In the genomic region with DNA sequence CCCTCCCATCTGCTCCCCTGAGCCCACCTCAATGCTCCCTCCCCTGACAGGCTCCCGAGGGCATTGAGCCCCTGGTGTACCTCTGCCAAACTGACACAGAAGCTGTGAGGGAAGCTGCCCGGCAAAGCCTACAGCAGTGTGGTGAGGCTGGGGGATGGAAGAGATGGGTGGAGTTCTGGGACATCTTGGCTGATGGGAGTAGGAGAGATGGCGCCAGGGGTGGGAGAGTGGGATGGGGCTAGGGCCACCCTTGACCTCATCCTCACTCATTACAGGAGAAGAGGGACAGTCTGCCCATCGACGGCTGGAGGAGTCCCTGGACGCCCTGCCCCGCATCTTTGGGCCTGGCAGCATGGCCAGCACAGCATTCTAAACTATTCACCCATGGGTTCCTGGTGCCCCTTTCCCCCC, we compare ENCODE assay signal across 13 cellular contexts. TPM values are rescaled to one million over a fixed set of nuclear protein-coding genes. Genes with fewer than 3 reads are reported as not detected.
DNase-seq lines count a peak whose midpoint lies in the region; ATAC-seq and TF ChIP-seq lines count a peak whose summit lies in the region.
"Had no signal": no experiment of that assay in that cellular context is flagged by ENCODE, and none has a peak within 500 bp of the region (broad histone marks: within the 10 kb centered on the region; RNA-seq: fewer than 3 reads in every experiment).

No MANE protein-coding gene starts in this region.

- intact Hi-C loops in natural killer cell (cut with micrococcal nuclease) (loop anchor here (2.0 kb wide), 1 partner anchor 25 kb away; no protein-coding TSS in a partner anchor), body of pancreas (cut with DNase I) (no loop called here)

- H3K4me1 ChIP-seq in body of pancreas = peaks cover 33% of the 10 kb centered on the region
- H3K4me1 ChIP-seq in suprapubic skin = peaks cover 65% of the 10 kb centered on the region

- TF ChIP-seq CTCF in natural killer cell (IDR thresholded peaks at IDR 0.05) (no peak), body of pancreas (IDR thresholded peaks at IDR 0.05) (no peak), suprapubic skin (IDR thresholded peaks at IDR 0.05) (no peak)

- H3K36me3 Mint-ChIP-seq in natural killer cell (no peaks in the 10 kb centered on the region), memory B cell (peaks cover 26% of the 10 kb centered on the region)
- peaks cover under 1% of the 10 kb centered on the region for H3K36me3 Mint-ChIP-seq in natural killer cell treated with Interleukin-12 subunit alpha and Interleukin-12 subunit beta and Interleukin-15 and Interleukin-18, amount 100 ng/mL, for 72 hours

- peak overlapping the region in 3 of 4 donors; percentile 50 to 64 (median 60) for H3K27ac ChIP-seq in body of pancreas
- no peak overlapping the region for H3K27ac ChIP-seq in suprapubic skin

- H3K4me1 Mint-ChIP-seq in natural killer cell (peaks cover 8 to 49% of the 10 kb centered on the region in 2 donors), memory B cell (peaks cover 70% of the 10 kb centered on the region)
- peaks cover 12 to 21% of the 10 kb centered on the region in 2 donors for H3K4me1 Mint-ChIP-seq in natural killer cell treated with Interleukin-12 subunit alpha and Interleukin-12 subunit beta and Interleukin-15 and Interleukin-18, amount 100 ng/mL, for 72 hours (ENCODE audit: low read depth in 2 of 2)

- H3K36me3 ChIP-seq in body of pancreas (replicated peaks in 1 of 2; ENCODE audit: insufficient read depth in 1 of 2, low read depth in 2 of 2) = peaks cover 0 to 2% of the 10 kb centered on the region in 2 donors
- peaks cover 61% of the 10 kb centered on the region for H3K36me3 ChIP-seq in suprapubic skin

- H3K27me3 ChIP-seq in body of pancreas (no peaks in the 10 kb centered on the region), suprapubic skin (no peaks in the 10 kb centered on the region)

- peak overlapping the region; percentile 47 to 53 for H3K27ac Mint-ChIP-seq in natural killer cell
- H3K27ac Mint-ChIP-seq in natural killer cell treated with Interleukin-12 subunit alpha and Interleukin-12 subunit beta and Interleukin-15 and Interleukin-18, amount 100 ng/mL, for 72 hours = peak overlapping the region in 1 of 2 donors; percentile 62
- peak overlapping the region; percentile 96 for H3K27ac Mint-ChIP-seq in memory B cell

- no peaks in the 10 kb centered on the region for H3K9me3 ChIP-seq in body of pancreas
- no peaks in the 10 kb centered on the region for H3K9me3 ChIP-seq in suprapubic skin

- H3K27me3 Mint-ChIP-seq in natural killer cell (ENCODE audit: low read depth in 2 of 2) (no peaks in the 10 kb centered on the region), memory B cell (no peaks in the 10 kb centered on the region)
- H3K27me3 Mint-ChIP-seq in natural killer cell treated with Interleukin-12 subunit alpha and Interleukin-12 subunit beta and Interleukin-15 and Interleukin-18, amount 100 ng/mL, for 72 hours = no peaks in the 10 kb centered on the region
- H3K27me3 Mint-ChIP-seq: activated naive CD4-positive, alpha-beta T cell treated with anti-CD3 and anti-CD28 coated beads, Interleukin-2, amount 50 U/mL, for 24 hours had no signal

- TF ChIP-seq POLR2A in body of pancreas (IDR thresholded peaks at IDR 0.05) (no peak), suprapubic skin (IDR thresholded peaks at IDR 0.05) (no peak)

- no peak overlapping the region for H3K4me3 Mint-ChIP-seq in natural killer cell
- no peak overlapping the region for H3K4me3 Mint-ChIP-seq in natural killer cell treated with Interleukin-12 subunit alpha and Interleukin-12 subunit beta and Interleukin-15 and Interleukin-18, amount 100 ng/mL, for 72 hours
- no peak overlapping the region for H3K4me3 Mint-ChIP-seq in memory B cell

- no peak for ATAC-seq in natural killer cell
- no peak for ATAC-seq in natural killer cell treated with Interleukin-12 subunit alpha and Interleukin-12 subunit beta and Interleukin-15 and Interleukin-18, amount 100 ng/mL, for 72 hours
- no peak for ATAC-seq in body of pancreas
- no peak for ATAC-seq in memory B cell (ENCODE audit: low read depth)
- no peak for ATAC-seq in HG02623 (IDR thresholded peaks at IDR 0.05; ENCODE audit: unreplicated experiment)

- WGBS in body of pancreas, 2 donors = 74 to 79% methylated on average over 7 of the region's 7 CpGs
- 59% methylated on average over 7 of the region's 7 CpGs for WGBS in suprapubic skin

- no peak for DNase-seq in natural killer cell
- no peak for DNase-seq in natural killer cell treated with Interleukin-12 subunit alpha and Interleukin-12 subunit beta and Interleukin-15 and Interleukin-18, amount 100 ng/mL, for 72 hours (ENCODE audit: low spot score)
- no peak for DNase-seq in body of pancreas
- no peak for DNase-seq in memory B cell (ENCODE audit: low spot score in 2 of 2)
- no peak for DNase-seq in suprapubic skin (ENCODE audit: low spot score in 2 of 2)
- no peak for DNase-seq in NCI-H1417 (lab: John Stamatoyannopoulos, UW)
- no peak for DNase-seq in central memory CD4-positive, alpha-beta T cell
- DNase-seq: activated CD4-positive, alpha-beta T cell treated with anti-CD3 and anti-CD28 coated beads for 4 hours; Kasumi-1; stimulated activated CD4-positive, alpha-beta T cell treated with anti-CD3 and anti-CD28 coated beads, Interleukin-12 subunit alpha, Interleukin-12 subunit beta, amount 100 ng/mL, for 4 hours; SW 1271 had no signal

- TF ChIP-seq EP300 in suprapubic skin (IDR thresholded peaks at IDR 0.05) = no peak

- H3K9me3 Mint-ChIP-seq in natural killer cell (no peaks in the 10 kb centered on the region), memory B cell (no peaks in the 10 kb centered on the region)
- no peaks in the 10 kb centered on the region for H3K9me3 Mint-ChIP-seq in natural killer cell treated with Interleukin-12 subunit alpha and Interleukin-12 subunit beta and Interleukin-15 and Interleukin-18, amount 100 ng/mL, for 72 hours
- H3K9me3 Mint-ChIP-seq: activated naive CD4-positive, alpha-beta T cell treated with anti-CD3 and anti-CD28 coated beads, Interleukin-2, amount 50 U/mL, for 24 hours had no signal

- H3K4me3 ChIP-seq in body of pancreas (no peak overlapping the region), suprapubic skin (no peak overlapping the region)

RNA-seq across cellular contexts. Expression of a gene that starts 16.2 kb away (rescaled TPM):
- total RNA-seq in natural killer cell (10 to 100 TPM; 61.4 to 76.7 (median 63.6) TPM), body of pancreas (10 to 100 TPM; 24.4 to 33.0 TPM), suprapubic skin (10 to 100 TPM; 36.2 to 50.1 (median 46.9) TPM)
- 10 to 100 TPM; 54.3 to 72.4 TPM for total RNA-seq in natural killer cell treated with Interleukin-12 subunit alpha and Interleukin-12 subunit beta and Interleukin-15 and Interleukin-18, amount 100 ng/mL, for 72 hours

RNA-seq across cellular contexts. Expression of a gene that starts 17.5 kb away (rescaled TPM):
- total RNA-seq in natural killer cell (100 to 1,000 TPM in 1 of 3 donors, 10 to 100 TPM in 2; 68.2 to 118 (median 74.8) TPM), body of pancreas (10 to 100 TPM; 37.9 to 62.6 TPM), suprapubic skin (10 to 100 TPM; 20.6 to 41.5 (median 28.3) TPM)
- 10 to 100 TPM; 47.7 to 48.2 TPM for total RNA-seq in natural killer cell treated with Interleukin-12 subunit alpha and Interleukin-12 subunit beta and Interleukin-15 and Interleukin-18, amount 100 ng/mL, for 72 hours
